ENCODE assay signal across 1 cellular context in the genomic region with DNA sequence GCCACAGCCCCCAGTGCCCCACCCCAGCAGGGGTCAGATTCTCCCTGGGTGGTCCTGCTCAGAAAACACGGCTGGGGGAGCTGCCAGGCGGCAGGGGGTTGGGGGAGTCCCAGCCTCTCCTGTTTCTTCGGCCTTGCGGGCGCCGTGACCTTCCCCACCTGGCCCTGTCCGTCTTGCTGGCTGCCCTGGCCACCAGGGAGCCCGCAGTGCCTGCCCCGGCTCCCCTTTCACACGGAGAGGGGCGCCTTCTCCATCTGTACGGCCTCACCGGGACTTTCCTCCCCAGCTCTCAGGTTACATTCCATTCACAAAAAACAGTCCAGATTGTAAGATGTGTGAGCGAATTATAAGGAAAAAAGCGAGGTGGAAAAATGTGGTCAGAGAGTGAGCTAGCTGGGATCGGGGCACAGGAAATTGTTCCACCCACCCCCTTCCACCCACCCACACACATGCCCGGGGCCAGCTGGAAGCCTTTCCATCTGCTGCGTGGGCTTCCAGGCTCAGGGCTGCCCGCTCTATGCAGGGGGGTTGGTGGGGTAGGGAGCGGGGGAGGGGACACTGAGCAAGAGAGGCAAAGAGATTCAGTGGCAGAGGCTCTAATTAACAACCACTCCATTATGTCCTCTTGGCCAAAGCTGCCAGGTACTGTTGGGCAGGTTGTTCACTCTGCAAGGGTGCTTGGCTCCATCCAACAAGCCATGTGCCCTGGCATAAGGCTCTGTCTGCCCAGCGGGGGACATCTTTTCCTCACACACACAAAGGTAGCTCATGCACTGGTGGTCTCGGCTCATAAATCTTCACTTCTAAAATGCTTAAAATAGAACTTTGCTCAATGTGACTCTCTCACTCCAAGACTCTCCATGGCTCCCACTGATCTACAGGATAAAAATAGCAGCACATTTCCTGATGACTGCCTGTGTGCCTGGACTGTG.
TF ChIP-seq lines count a peak whose summit lies in the region.

No MANE protein-coding gene starts in this region.

TF ChIP-seq in HepG2, 621 proteins besides CTCF, POLR2A, EP300 and RAD21 (continued from another document):
- TF ChIP-seq SIX1 (CRISPR knock-in tag; IDR thresholded peaks at IDR 0.05; ENCODE audit: borderline replicate concordance) (peak; percentile 22; the same call in 1 of the 2 replicates), FOXK1 (CRISPR knock-in tag; IDR thresholded peaks at IDR 0.05; ENCODE audit: borderline replicate concordance, low read depth) (no peak), ZNF780A (CRISPR knock-in tag; IDR thresholded peaks at IDR 0.05) (no peak), ZEB1 (IDR thresholded peaks at IDR 0.05; ENCODE audit: insufficient replicate concordance, low read depth) (no peak)
- TF ChIP-seq, protein P1, sequence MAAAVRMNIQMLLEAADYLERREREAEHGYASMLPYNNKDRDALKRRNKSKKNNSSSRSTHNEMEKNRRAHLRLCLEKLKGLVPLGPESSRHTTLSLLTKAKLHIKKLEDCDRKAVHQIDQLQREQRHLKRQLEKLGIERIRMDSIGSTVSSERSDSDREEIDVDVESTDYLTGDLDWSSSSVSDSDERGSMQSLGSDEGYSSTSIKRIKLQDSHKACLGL (CRISPR knock-in tag; IDR thresholded peaks at IDR 0.05), result no peak
- TF ChIP-seq, protein P2, sequence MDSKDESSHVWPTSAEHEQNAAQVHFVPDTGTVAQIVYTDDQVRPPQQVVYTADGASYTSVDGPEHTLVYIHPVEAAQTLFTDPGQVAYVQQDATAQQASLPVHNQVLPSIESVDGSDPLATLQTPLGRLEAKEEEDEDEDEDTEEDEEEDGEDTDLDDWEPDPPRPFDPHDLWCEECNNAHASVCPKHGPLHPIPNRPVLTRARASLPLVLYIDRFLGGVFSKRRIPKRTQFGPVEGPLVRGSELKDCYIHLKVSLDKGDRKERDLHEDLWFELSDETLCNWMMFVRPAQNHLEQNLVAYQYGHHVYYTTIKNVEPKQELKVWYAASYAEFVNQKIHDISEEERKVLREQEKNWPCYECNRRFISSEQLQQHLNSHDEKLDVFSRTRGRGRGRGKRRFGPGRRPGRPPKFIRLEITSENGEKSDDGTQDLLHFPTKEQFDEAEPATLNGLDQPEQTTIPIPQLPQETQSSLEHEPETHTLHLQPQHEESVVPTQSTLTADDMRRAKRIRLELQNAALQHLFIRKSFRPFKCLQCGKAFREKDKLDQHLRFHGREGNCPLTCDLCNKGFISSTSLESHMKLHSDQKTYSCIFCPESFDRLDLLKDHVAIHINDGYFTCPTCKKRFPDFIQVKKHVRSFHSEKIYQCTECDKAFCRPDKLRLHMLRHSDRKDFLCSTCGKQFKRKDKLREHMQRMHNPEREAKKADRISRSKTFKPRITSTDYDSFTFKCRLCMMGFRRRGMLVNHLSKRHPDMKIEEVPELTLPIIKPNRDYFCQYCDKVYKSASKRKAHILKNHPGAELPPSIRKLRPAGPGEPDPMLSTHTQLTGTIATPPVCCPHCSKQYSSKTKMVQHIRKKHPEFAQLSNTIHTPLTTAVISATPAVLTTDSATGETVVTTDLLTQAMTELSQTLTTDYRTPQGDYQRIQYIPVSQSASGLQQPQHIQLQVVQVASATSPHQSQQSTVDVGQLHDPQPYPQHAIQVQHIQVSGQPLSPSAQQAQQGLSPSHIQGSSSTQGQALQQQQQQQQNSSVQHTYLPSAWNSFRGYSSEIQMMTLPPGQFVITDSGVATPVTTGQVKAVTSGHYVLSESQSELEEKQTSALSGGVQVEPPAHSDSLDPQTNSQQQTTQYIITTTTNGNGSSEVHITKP (CRISPR knock-in tag; IDR thresholded peaks at IDR 0.05; ENCODE audit: low read depth), result no peak
TF ChIP-seq in HepG2: peak in this region for 8.
